Comparison of ENCODE assay signal across 17 cellular contexts in the genomic region with DNA sequence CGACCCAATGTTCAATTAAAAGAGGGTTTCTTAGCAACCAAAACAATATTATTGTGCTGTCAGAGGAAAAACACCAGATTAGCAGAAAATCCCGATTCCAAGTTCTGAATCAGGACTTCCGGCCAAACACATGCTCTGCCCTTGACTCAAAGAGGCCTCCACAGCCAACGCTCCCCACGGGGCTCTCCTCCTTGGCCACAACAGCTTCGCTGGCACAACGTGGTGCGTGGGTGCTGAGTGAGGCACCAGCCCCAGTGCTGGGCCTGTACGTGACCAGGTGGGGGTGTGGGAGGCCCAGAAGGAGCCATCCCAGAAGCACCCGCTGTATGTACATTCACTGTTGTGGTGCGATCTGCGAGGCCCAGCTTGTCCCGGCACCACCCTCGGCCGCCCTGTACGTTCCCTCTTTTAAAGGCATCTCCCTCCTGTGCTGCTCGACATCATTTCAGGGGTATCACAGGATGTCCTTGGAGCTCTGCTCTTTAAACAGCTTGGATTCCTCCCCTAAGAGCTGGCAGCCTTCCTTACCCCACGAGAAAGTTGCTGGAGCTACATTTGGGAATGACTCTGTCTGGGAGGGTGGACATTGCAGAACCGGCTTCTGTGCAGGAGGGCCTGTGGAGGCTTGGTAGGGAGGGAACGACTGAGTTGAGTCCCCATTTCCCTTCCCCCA.
DNase-seq lines count a peak whose midpoint lies in the region; ATAC-seq and TF ChIP-seq lines count a peak whose summit lies in the region.
"Had no signal": no experiment of that assay in that cellular context is flagged by ENCODE, and none has a peak within 500 bp of the region (broad histone marks: within the 10 kb centered on the region; RNA-seq: fewer than 3 reads in every experiment).

No MANE protein-coding gene starts in this region.

- TF ChIP-seq CTCF in mammary epithelial cell (conservative IDR thresholded peaks at IDR 0.05 in 1 of 2, IDR thresholded peaks at IDR 0.05 in 1 of 2; ENCODE audit: extremely low read depth in 1 of 2, insufficient read depth in 1 of 2, low read depth in 1 of 2, low read length in 2 of 2): no peak
- no peak for TF ChIP-seq CTCF in left ventricle myocardium inferior (IDR thresholded peaks at IDR 0.05; ENCODE audit: borderline replicate concordance)
- no peak for TF ChIP-seq CTCF in sigmoid colon (IDR thresholded peaks at IDR 0.05)

- CTCF ChIA-PET in mammary epithelial cell (lab: Charles Lee; ENCODE audit: low non-redundant PET): no interaction called here

- dilution Hi-C loops in mammary epithelial cell (cut with HindIII; ENCODE audit: low sequenced_read_pairs): no loop called here

- H3K4me3 ChIP-seq in mammary epithelial cell (replicated peaks in 1 of 3; ENCODE audit: insufficient read depth in 1 of 3, low read depth in 2 of 3, low read length in 3 of 3) (no peak overlapping the region), left ventricle myocardium inferior (no peak overlapping the region), sigmoid colon (no peak overlapping the region)
- H3K4me3 ChIP-seq: BLaER1 treated with 17β-estradiol and CSF1 and Interleukin-3, amounts not matched to agents 10 nM and 100 nM; K562; SJCRH30 had no signal

- no TSS peak for BruUV-seq in mammary epithelial cell (replicated peaks; lab: Mats Ljungman, UMichigan)

- in situ Hi-C loops in mammary epithelial cell (cut with MboI; ENCODE audit: low sequenced_read_pairs in 2 of 2): no loop called here

- DNase-seq in EH (ENCODE audit: low read depth) (peak; percentile 19), mammary epithelial cell (peak; percentile 27), left ventricle myocardium inferior (peak; percentile 59), sigmoid colon (peak; percentile 83), D341Med (ENCODE audit: low spot score) (no peak), T-helper 2 cell (no peak), DMS53 treated with DMSO at 0.1 percent for 48 hours (lab: John Stamatoyannopoulos, UW; ENCODE audit: unreplicated experiment) (no peak)
- DNase-seq: activated CD4-positive, CD25-positive, alpha-beta regulatory T cell treated with anti-CD3 and anti-CD28 coated beads, Interleukin-2, amount 50 U/mL, for 72 hours; activated T-cell treated with anti-CD3 and anti-CD28 coated beads, Interleukin-2, amount 50 U/mL, for 24 hours; naive thymus-derived CD4-positive, alpha-beta T cell; NCI-H187; SJCRH30; stimulated activated CD8-positive, alpha-beta memory T cell treated with anti-CD3 and anti-CD28 coated beads, Interleukin-4, amount 100 ng/mL, for 48 hours had no signal

- H3K27ac ChIP-seq in mammary epithelial cell (ENCODE audit: insufficient read depth, low read depth, low read length) (no peak overlapping the region), left ventricle myocardium inferior (replicated peaks) (peak overlapping the region; percentile 62), sigmoid colon (peak overlapping the region in 3 of 4 donors; percentile 19 to 55 (median 33))
- H3K27ac ChIP-seq: BLaER1 treated with 17β-estradiol and CSF1 and Interleukin-3, amounts not matched to agents 10 nM and 100 nM; epithelial cell of prostate; SJCRH30 had no signal

- intact Hi-C loops in mammary epithelial cell (cut with micrococcal nuclease): loop anchor here (10.0 kb wide), 1 partner anchor 744 kb away; the partner anchor contains the start of gene NRP1
- intact Hi-C loops in left ventricle myocardium inferior (cut with micrococcal nuclease): no loop called here
- intact Hi-C loops in sigmoid colon (cut with DNase I): no loop called here

- H3K9me3 ChIP-seq in mammary epithelial cell (replicated peaks; ENCODE audit: insufficient read depth, low read length) (peaks cover 8% of the 10 kb centered on the region), left ventricle myocardium inferior (replicated peaks) (peaks cover 24% of the 10 kb centered on the region), sigmoid colon (peaks cover 0 to 11% (median 4%) of the 10 kb centered on the region in 4 donors)
- H3K9me3 ChIP-seq: SJCRH30 had no signal

- H3K79me2 ChIP-seq in mammary epithelial cell (ENCODE audit: insufficient read depth, low read length): no peaks in the 10 kb centered on the region

- H3K4me1 ChIP-seq in mammary epithelial cell (ENCODE audit: insufficient read depth, low read length) (peaks cover 8% of the 10 kb centered on the region), left ventricle myocardium inferior (peaks cover 24% of the 10 kb centered on the region), sigmoid colon (no peaks in the 10 kb centered on the region)
- H3K4me1 ChIP-seq: SJCRH30 had no signal

- TF ChIP-seq POLR2A in sigmoid colon (IDR thresholded peaks at IDR 0.05): no peak

- 11% methylated on average over 14 of the region's 20 CpGs for WGBS in mammary epithelial cell (ENCODE audit: low coverage, missing lambda C conversion rate)
- WGBS in sigmoid colon, 2 donors: 80% methylated on average over 20 of the region's 20 CpGs

- H4K20me1 ChIP-seq in mammary epithelial cell (ENCODE audit: insufficient read depth, low read length): no peaks in the 10 kb centered on the region
- H4K20me1 ChIP-seq: BLaER1 treated with 17β-estradiol and CSF1 and Interleukin-3, amounts not matched to agents 10 nM and 100 nM had no signal

- no peak overlapping the region for H3K9ac ChIP-seq in mammary epithelial cell (ENCODE audit: insufficient read depth, low read length)
- H3K9ac ChIP-seq: BLaER1 treated with 17β-estradiol and CSF1 and Interleukin-3, amounts not matched to agents 10 nM and 100 nM had no signal

- H3K36me3 ChIP-seq in mammary epithelial cell (ENCODE audit: insufficient read depth, low read length): no peaks in the 10 kb centered on the region
- H3K36me3 ChIP-seq in left ventricle myocardium inferior: no peaks in the 10 kb centered on the region
- H3K36me3 ChIP-seq in sigmoid colon: no peaks in the 10 kb centered on the region
- H3K36me3 ChIP-seq: BLaER1 treated with 17β-estradiol and CSF1 and Interleukin-3, amounts not matched to agents 10 nM and 100 nM; SJCRH30 had no signal

- H3K27me3 ChIP-seq in mammary epithelial cell (ENCODE audit: insufficient read depth, low read length): no peaks in the 10 kb centered on the region
- no peaks in the 10 kb centered on the region for H3K27me3 ChIP-seq in left ventricle myocardium inferior (ENCODE audit: low read depth)
- no peaks in the 10 kb centered on the region for H3K27me3 ChIP-seq in sigmoid colon
- H3K27me3 ChIP-seq: SJCRH30 had no signal

- H3K4me2 ChIP-seq in mammary epithelial cell (ENCODE audit: insufficient read depth, low read depth, low read length): peak overlapping the region; percentile 4
- H3K4me2 ChIP-seq: BLaER1 treated with 17β-estradiol and CSF1 and Interleukin-3, amounts not matched to agents 10 nM and 100 nM had no signal

- ATAC-seq in HG03432 (IDR thresholded peaks at IDR 0.05; ENCODE audit: unreplicated experiment): no peak
- ATAC-seq: K562; naive thymus-derived CD4-positive, alpha-beta T cell had no signal

- no peak for TF ChIP-seq EP300 in sigmoid colon (IDR thresholded peaks at IDR 0.05)

- H2AFZ ChIP-seq in mammary epithelial cell (ENCODE audit: low read depth, low read length): peak overlapping the region; percentile 85

Comparison
In these comparisons a context has a peak if more than half of its experiments do, and no peak if none do; other contexts are left out.
1. DNase-seq: peak in EH (single experiment), mammary epithelial cell (single experiment), left ventricle myocardium inferior (single experiment) and sigmoid colon (single experiment); none in D341Med (single experiment), T-helper 2 cell (0 of 5) and DMS53 treated with DMSO at 0.1 percent for 48 hours (single experiment).